Comparison of ENCODE assay signal across 8 cellular contexts in genomic region chr1:39901486-39902120, GRCh38.
DNase-seq lines count a peak whose midpoint lies in the region; ATAC-seq and TF ChIP-seq lines count a peak whose summit lies in the region.

A gene with protein sequence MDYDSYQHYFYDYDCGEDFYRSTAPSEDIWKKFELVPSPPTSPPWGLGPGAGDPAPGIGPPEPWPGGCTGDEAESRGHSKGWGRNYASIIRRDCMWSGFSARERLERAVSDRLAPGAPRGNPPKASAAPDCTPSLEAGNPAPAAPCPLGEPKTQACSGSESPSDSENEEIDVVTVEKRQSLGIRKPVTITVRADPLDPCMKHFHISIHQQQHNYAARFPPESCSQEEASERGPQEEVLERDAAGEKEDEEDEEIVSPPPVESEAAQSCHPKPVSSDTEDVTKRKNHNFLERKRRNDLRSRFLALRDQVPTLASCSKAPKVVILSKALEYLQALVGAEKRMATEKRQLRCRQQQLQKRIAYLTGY (minus strand): TSS chr1:39901917. CDS start chr1:39901434, 483 bp downstream.

- POLR2A ChIA-PET in AG04449 (lab: Yijun Ruan, JAX), result interaction anchor here (0.6 to 1.2 kb wide), 3 partner anchors 33 to 56 kb away, joined by 3 to 4 read pairs (median 4); no protein-coding TSS in a partner anchor

- H3K4me3 ChIP-seq in AG04449 (ENCODE audit: low read depth, low read length), result peak within 1 kb of the TSS; percentile 63

- ATAC-seq in GM18867 (IDR thresholded peaks at IDR 0.05; ENCODE audit: unreplicated experiment), result peak; percentile 69
- peak; percentile 64 for ATAC-seq in HG03095 (IDR thresholded peaks at IDR 0.05; ENCODE audit: unreplicated experiment)

- no peak for DNase-seq in AG04449 (ENCODE audit: low read depth, low spot score)
- peak; percentile 53 for DNase-seq in NCI-H446 treated with DMSO at 0.1 percent for 48 hours (lab: John Stamatoyannopoulos, UW)
- DNase-seq in activated CD4-positive, alpha-beta T cell treated with anti-CD3 and anti-CD28 coated beads, Interleukin-2, amount 50 U/mL, for 24 hours (ENCODE audit: low read depth in 1 of 2, low spot score in 1 of 2), result peak; percentile 28 to 50
- DNase-seq in effector CD4-positive, alpha-beta T cell, result peak; percentile 31
- peak; percentile 75 for DNase-seq in medulla oblongata (ENCODE audit: extremely low spot score)
- DNase-seq in stimulated activated CD8-positive, alpha-beta memory T cell treated with anti-CD3 and anti-CD28 coated beads, Interleukin-12 subunit alpha, Interleukin-12 subunit beta, amount 100 ng/mL, for 4 hours (ENCODE audit: low read depth), result peak; percentile 49

- TF ChIP-seq CTCF in AG04449 (IDR thresholded peaks at IDR 0.05; ENCODE audit: insufficient read depth, low read length, missing control alignments), result no peak

- CTCF ChIA-PET in AG04449 (lab: Yijun Ruan, JAX), result interaction anchor here (0.9 to 18.9 kb wide), 33 partner anchors 9 to 295 kb away, joined by 3 to 191 read pairs (median 5); partner anchors contain the start of gene CAP1
